ENCODE assay signal across 28 cellular contexts in genomic region chr22:32874330-32874729, GRCh38.
"Had no signal": no experiment of that assay in that cellular context is flagged by ENCODE, and none has a peak within 500 bp of the region (broad histone marks: within the 10 kb centered on the region; RNA-seq: fewer than 3 reads in every experiment).

No MANE protein-coding gene starts in this region.

- ATAC-seq: activated CD4-positive, alpha-beta T cell treated with anti-CD3 and anti-CD28 coated beads for 36 hours; activated CD4-positive, CD25-positive, alpha-beta regulatory T cell treated with anti-CD3 and anti-CD28 coated beads, Interleukin-2, amount 50 U/mL, for 24 hours; activated naive CD8-positive, alpha-beta T cell treated with anti-CD3 and anti-CD28 coated beads, Interleukin-2, amount 50 U/mL, for 24 hours; activated T-cell treated with anti-CD3 and anti-CD28 coated beads, Interleukin-2, amount 50 U/mL, for 4 hours; WTC11 had no signal

- H3K4me3 ChIP-seq: MG63, SJSA1 had no signal

- H3K9me3 ChIP-seq: MG63, SJSA1, SK-N-SH had no signal

- H3K27ac ChIP-seq: SJSA1 had no signal

- H3K9ac ChIP-seq: SK-N-SH had no signal

- H3K36me3 ChIP-seq: MG63, SJSA1 had no signal

- H3K27me3 ChIP-seq: MG63, SJSA1 had no signal

- H3K4me1 ChIP-seq: SJSA1 had no signal

- DNase-seq: activated CD4-positive, alpha-beta memory T cell treated with anti-CD3 and anti-CD28 coated beads for 36 hours; activated CD4-positive, alpha-beta T cell treated with anti-CD3 and anti-CD28 coated beads for 36 hours; activated CD4-positive, alpha-beta T cell treated with anti-CD3 and anti-CD28 coated beads, Interleukin-2, amount 50 U/mL, for 1 hour; activated CD8-positive, alpha-beta memory T cell treated with anti-CD3 and anti-CD28 coated beads, Interleukin-2, amount 50 U/mL, for 4 hours; activated naive CD4-positive, alpha-beta T cell treated with anti-CD3 and anti-CD28 coated beads, Interleukin-2, amount 10 ng/mL, durations not matched to agents 7 days and 5 days; activated naive CD8-positive, alpha-beta T cell treated with anti-CD3 and anti-CD28 coated beads, Interleukin-2, amount 50 U/mL, for 24 hours; activated T-cell treated with anti-CD3 and anti-CD28 coated beads for 4 hours; activated T-cell treated with anti-CD3 and anti-CD28 coated beads, Interleukin-2, amount 50 U/mL, for 4 hours; anterior cingulate cortex; caudate nucleus; cerebellar nuclear complex; Kasumi-1; KG1; MG63; NCI-H1048; NCI-H1105 treated with DMSO at 0.1 percent for 48 hours; NCI-H1436; NCI-H1694; NCI-H1930; NCI-H2081 treated with DMSO at 0.1 percent for 48 hours; NCI-H2227 treated with DMSO at 0.1 percent for 48 hours; NCI-H446; NCI-H510A treated with DMSO at 0.1 percent for 48 hours; SHP77 treated with DMSO at 0.1 percent for 48 hours; SK-N-SH had no signal

- H3K4me2 ChIP-seq: SK-N-SH had no signal
